In genomic region chr15:41836072-41836471, GRCh38 we compare ENCODE assay signal across 23 cellular contexts.
"Had no signal": no experiment of that assay in that cellular context is flagged by ENCODE, and none has a peak within 500 bp of the region (broad histone marks: within the 10 kb centered on the region; RNA-seq: fewer than 3 reads in every experiment).

No MANE protein-coding gene starts in this region.

- H3K4me3 ChIP-seq: adrenal gland, SJSA1 had no signal

- ATAC-seq: activated CD4-positive, alpha-beta T cell treated with anti-CD3 and anti-CD28 coated beads for 36 hours; Right ventricle myocardium inferior; T-helper 17 cell had no signal

- H3K36me3 ChIP-seq: adrenal gland had no signal

- H3K4me1 ChIP-seq: adrenal gland, SJSA1 had no signal

- DNase-seq: activated CD4-positive, alpha-beta memory T cell treated with anti-CD3 and anti-CD28 coated beads, Interleukin-2, amount 10 ng/mL, durations not matched to agents 7 days and 5 days; activated CD4-positive, alpha-beta T cell treated with anti-CD3 and anti-CD28 coated beads for 36 hours; activated CD4-positive, alpha-beta T cell treated with anti-CD3 and anti-CD28 coated beads, Interleukin-2, amount 50 U/mL, for 1 hour; activated CD4-positive, CD25-positive, alpha-beta regulatory T cell; activated gamma-delta T cell treated with Interleukin-2 at 50 U/mL for 16 hours; activated naive CD4-positive, alpha-beta T cell treated with anti-CD3 and anti-CD28 coated beads, Interleukin-2, amount 10 ng/mL, durations not matched to agents 7 days and 5 days; activated naive CD8-positive, alpha-beta T cell treated with anti-CD3 and anti-CD28 coated beads, Interleukin-2, amount 10 ng/mL, durations not matched to agents 7 days and 5 days; activated T-cell treated with anti-CD3 and anti-CD28 coated beads for 4 hours; activated T-cell treated with anti-CD3 and anti-CD28 coated beads, Interleukin-2, amount 50 U/mL, for 48 hours; adrenal gland; anterior cingulate cortex; cerebellar nuclear complex; Karpas-422; NCI-H1048; NCI-H146; NCI-H187 treated with DMSO at 0.1 percent for 48 hours; NCI-H2081 treated with DMSO at 0.1 percent for 48 hours; NCI-H446; NCI-H524; T-helper 17 cell; T-helper 9 cell had no signal

- H3K9me3 ChIP-seq: adrenal gland, SJSA1 had no signal

- H3K27me3 ChIP-seq: adrenal gland, SJSA1 had no signal

- H3K27ac ChIP-seq: adrenal gland, SJSA1 had no signal
